Comparison of ENCODE assay signal across 8 cellular contexts in genomic region chr1:10399487-10399917, GRCh38. TPM values are rescaled to one million over a fixed set of nuclear protein-coding genes. Genes with fewer than 3 reads are reported as not detected.
DNase-seq lines count a peak whose midpoint lies in the region; ATAC-seq and TF ChIP-seq lines count a peak whose summit lies in the region.

No MANE protein-coding gene starts in this region.

- peak overlapping the region; percentile 90 for H3K4me3 Mint-ChIP-seq in stimulated activated naive CD8-positive, alpha-beta T cell treated with anti-CD3 and anti-CD28 coated beads, Interleukin-15, Interleukin-2, amounts not matched to agents 100 ng/mL and 50 ng/mL, for 24 hours
- H3K4me3 Mint-ChIP-seq in endodermal cell = peak overlapping the region; percentile 79

- H3K27ac Mint-ChIP-seq in stimulated activated naive CD8-positive, alpha-beta T cell treated with anti-CD3 and anti-CD28 coated beads, Interleukin-15, Interleukin-2, amounts not matched to agents 100 ng/mL and 50 ng/mL, for 24 hours = peak overlapping the region; percentile 89
- H3K27ac Mint-ChIP-seq in endodermal cell = peak overlapping the region; percentile 69

- H3K9me3 ChIP-seq in SU-DHL-6 (ENCODE audit: insufficient read depth, low read length) = no peaks in the 10 kb centered on the region
- H3K9me3 ChIP-seq in endodermal cell (ENCODE audit: control insufficient read depth, low read length) = peaks cover under 1% of the 10 kb centered on the region
- H3K9me3 ChIP-seq in mucosa of descending colon = no peaks in the 10 kb centered on the region
- H3K9me3 ChIP-seq in upper lobe of right lung = no peaks in the 10 kb centered on the region

- H3K27me3 Mint-ChIP-seq in stimulated activated naive CD8-positive, alpha-beta T cell treated with anti-CD3 and anti-CD28 coated beads, Interleukin-15, Interleukin-2, amounts not matched to agents 100 ng/mL and 50 ng/mL, for 24 hours = no peaks in the 10 kb centered on the region
- no peaks in the 10 kb centered on the region for H3K27me3 Mint-ChIP-seq in endodermal cell (ENCODE audit: insufficient read depth)

- peak overlapping the region; percentile 59 for H3K4me3 ChIP-seq in SU-DHL-6 (ENCODE audit: insufficient read depth, low read length, poor library complexity, severe bottlenecking)
- H3K4me3 ChIP-seq in endodermal cell (ENCODE audit: low read length) = peak overlapping the region; percentile 87
- H3K4me3 ChIP-seq in mucosa of descending colon = peak overlapping the region; percentile 88
- H3K4me3 ChIP-seq in upper lobe of right lung = peak overlapping the region; percentile 96

- no peaks in the 10 kb centered on the region for H3K4me1 ChIP-seq in endodermal cell (ENCODE audit: control insufficient read depth, insufficient read depth, low read length)
- H3K4me1 ChIP-seq in mucosa of descending colon (ENCODE audit: low read depth) = peaks cover 15% of the 10 kb centered on the region
- H3K4me1 ChIP-seq in upper lobe of right lung = peaks cover 16% of the 10 kb centered on the region

- no peaks in the 10 kb centered on the region for H3K9me2 ChIP-seq in SU-DHL-6 (replicated peaks; ENCODE audit: insufficient read depth, low read length)

- H3F3A ChIP-seq in SU-DHL-6 (ENCODE audit: insufficient read depth) = no peaks in the 10 kb centered on the region

- intact Hi-C loops in mucosa of descending colon (cut with DNase I, micrococcal nuclease) (no loop called here), upper lobe of right lung (cut with DNase I) (no loop called here)

- H2AFZ ChIP-seq in SU-DHL-6 (ENCODE audit: low read depth, low read length, severe bottlenecking) = no peak overlapping the region

- H3K27me3 ChIP-seq in SU-DHL-6 (ENCODE audit: low read length) (no peaks in the 10 kb centered on the region), endodermal cell (ENCODE audit: control insufficient read depth, insufficient read depth, low read length, poor library complexity, severe bottlenecking) (no peaks in the 10 kb centered on the region), upper lobe of right lung (no peaks in the 10 kb centered on the region)

- peaks cover 31% of the 10 kb centered on the region for H3K4me1 Mint-ChIP-seq in stimulated activated naive CD8-positive, alpha-beta T cell treated with anti-CD3 and anti-CD28 coated beads, Interleukin-15, Interleukin-2, amounts not matched to agents 100 ng/mL and 50 ng/mL, for 24 hours (ENCODE audit: low read depth)
- H3K4me1 Mint-ChIP-seq in endodermal cell = peaks cover 14% of the 10 kb centered on the region

- no peaks in the 10 kb centered on the region for H4K20me1 ChIP-seq in SU-DHL-6 (ENCODE audit: low read depth, low read length)

- no peak for DNase-seq in stimulated activated naive CD8-positive, alpha-beta T cell treated with anti-CD3 and anti-CD28 coated beads, Interleukin-15, Interleukin-2, amounts not matched to agents 100 U/mL and 50 U/mL, for 24 hours
- DNase-seq in endodermal cell = no peak
- DNase-seq in mucosa of descending colon = peak in 2 of 3 donors; percentile 46 to 62
- peak; percentile 83 for DNase-seq in upper lobe of right lung
- no peak for DNase-seq in ureter (ENCODE audit: low spot score)

- H3K79me2 ChIP-seq in SU-DHL-6 (ENCODE audit: insufficient read depth, low read length) = peaks cover 27% of the 10 kb centered on the region

- peak overlapping the region; percentile 80 for H3K9ac ChIP-seq in SU-DHL-6 (ENCODE audit: low read length)
- H3K9ac ChIP-seq in endodermal cell (ENCODE audit: extremely low read depth, low read length, poor library complexity, severe bottlenecking) = peak overlapping the region; percentile 73

- ATAC-seq in stimulated activated naive CD8-positive, alpha-beta T cell treated with anti-CD3 and anti-CD28 coated beads, Interleukin-15, Interleukin-2, amounts not matched to agents 100 U/mL and 50 U/mL, for 24 hours = no peak
- peak; percentile 0 for ATAC-seq in mucosa of descending colon
- ATAC-seq in upper lobe of right lung = peak; percentile 28
- ATAC-seq in HG03521 (IDR thresholded peaks at IDR 0.05; ENCODE audit: unreplicated experiment) = no peak

- H3K27ac ChIP-seq in SU-DHL-6 (ENCODE audit: low read depth, low read length) (peak overlapping the region; percentile 74), endodermal cell (ENCODE audit: low read depth, low read length) (peak overlapping the region; percentile 97), upper lobe of right lung (peak overlapping the region; percentile 93)

- H3K36me3 Mint-ChIP-seq in stimulated activated naive CD8-positive, alpha-beta T cell treated with anti-CD3 and anti-CD28 coated beads, Interleukin-15, Interleukin-2, amounts not matched to agents 100 ng/mL and 50 ng/mL, for 24 hours (ENCODE audit: low read depth) = peaks cover 30% of the 10 kb centered on the region
- H3K36me3 Mint-ChIP-seq in endodermal cell (ENCODE audit: low read depth) = peaks cover 34% of the 10 kb centered on the region

- peak overlapping the region; percentile 86 for H3K4me2 ChIP-seq in SU-DHL-6 (ENCODE audit: low read depth, low read length, poor library complexity, severe bottlenecking)

- no peak for TF ChIP-seq CTCF in SU-DHL-6 (IDR thresholded peaks at IDR 0.05; ENCODE audit: insufficient read depth, low read length, poor library complexity, severe bottlenecking)
- TF ChIP-seq CTCF in endodermal cell (conservative IDR thresholded peaks at IDR 0.05) = no peak
- no peak for TF ChIP-seq CTCF in mucosa of descending colon (IDR thresholded peaks at IDR 0.05)
- TF ChIP-seq CTCF in upper lobe of right lung (IDR thresholded peaks at IDR 0.05) = no peak

- H3K9me3 Mint-ChIP-seq in stimulated activated naive CD8-positive, alpha-beta T cell treated with anti-CD3 and anti-CD28 coated beads, Interleukin-15, Interleukin-2, amounts not matched to agents 100 ng/mL and 50 ng/mL, for 24 hours = no peaks in the 10 kb centered on the region
- H3K9me3 Mint-ChIP-seq in endodermal cell = peaks cover 2% of the 10 kb centered on the region

- H3K36me3 ChIP-seq in SU-DHL-6 (ENCODE audit: low read length) (0 out of 2 replicates have a peak, but pooled peaks cover 12% of the 10 kb centered on the region), endodermal cell (ENCODE audit: control insufficient read depth, insufficient read depth, low read length) (peaks cover 30% of the 10 kb centered on the region), mucosa of descending colon (ENCODE audit: low read depth) (peaks cover under 1% of the 10 kb centered on the region), upper lobe of right lung (peaks cover 19% of the 10 kb centered on the region)

- WGBS in endodermal cell (ENCODE audit: insufficient coverage in 1 of 2, insufficient read length in 1 of 2), 2 experiments = 0 to 1% methylated on average over 29 to 34 of the region's 34 CpGs

RNA-seq across cellular contexts. Expression of gene PGD, which starts 0.6 kb away (rescaled TPM):
- 100 to 1,000 TPM; 198 to 217 TPM for total RNA-seq in endodermal cell
- 295 TPM for polyA plus RNA-seq in endodermal cell (2013, experiment 1 of 2)
- polyA plus RNA-seq in endodermal cell (2013, experiment 2 of 2) = 279 TPM
- 10 to 100 TPM; 48.6 to 96.4 (median 61.3) TPM for total RNA-seq in mucosa of descending colon
- 166 TPM for total RNA-seq in upper lobe of right lung
- 85.1 TPM for total RNA-seq in ureter

RNA-seq across cellular contexts. Expression of gene CENPS, which starts 30.7 kb away (rescaled TPM):
- total RNA-seq in endodermal cell (10 to 100 TPM; 23.1 to 30.8 TPM), mucosa of descending colon (10 to 100 TPM; 10.6 to 12.2 (median 11.1) TPM), upper lobe of right lung (10.2 TPM), ureter (14.9 TPM)
- polyA plus RNA-seq in endodermal cell (2013, experiment 1 of 2) = 22.5 TPM
- polyA plus RNA-seq in endodermal cell (2013, experiment 2 of 2) = 25.0 TPM

RNA-seq across cellular contexts. Expression of gene CORT, which starts 50.3 kb away (rescaled TPM):
- total RNA-seq in endodermal cell = 1 to 10 TPM in 1 of 2 donors, under 1 TPM in 1; 0.53 to 1.3 TPM
- 0.89 TPM for polyA plus RNA-seq in endodermal cell (2013, experiment 1 of 2)
- 1.1 TPM for polyA plus RNA-seq in endodermal cell (2013, experiment 2 of 2)
- under 1 TPM in 2 of 3 donors, not detected in 1; 0.32 to 0.43 TPM for total RNA-seq in mucosa of descending colon
- not detected for total RNA-seq in upper lobe of right lung
- total RNA-seq in ureter = 0.47 TPM

Comparison
In these comparisons a context has a peak if more than half of its experiments do, and no peak if none do; other contexts are left out.
1. ATAC-seq: peak in mucosa of descending colon (single experiment) and upper lobe of right lung (single experiment); none in stimulated activated naive CD8-positive, alpha-beta T cell treated with anti-CD3 and anti-CD28 coated beads, Interleukin-15, Interleukin-2, amounts not matched to agents 100 U/mL and 50 U/mL, for 24 hours (single experiment) and HG03521 (single experiment).
2. DNase-seq: peak in mucosa of descending colon (2 of 3) and upper lobe of right lung (single experiment); none in stimulated activated naive CD8-positive, alpha-beta T cell treated with anti-CD3 and anti-CD28 coated beads, Interleukin-15, Interleukin-2, amounts not matched to agents 100 U/mL and 50 U/mL, for 24 hours (single experiment), endodermal cell (single experiment) and ureter (single experiment).
3. Peak in every context shown above with its lines, with median percentiles within 50 percentile points of each other: H3K27ac ChIP-seq and H3K4me3 ChIP-seq.